Comparison of ENCODE assay signal across 27 cellular contexts in genomic region chr5:127796207-127796606, GRCh38.
"Had no signal": no experiment of that assay in that cellular context is flagged by ENCODE, and none has a peak within 500 bp of the region (broad histone marks: within the 10 kb centered on the region; RNA-seq: fewer than 3 reads in every experiment).

No MANE protein-coding gene starts in this region.

- DNase-seq: naive thymus-derived CD4-positive, alpha-beta T cell; natural killer cell; occipital lobe; ovary; posterior cingulate gyrus; psoas muscle; right cardiac atrium; right lobe of liver; sigmoid colon; small intestine; stimulated activated CD4-positive, alpha-beta T cell treated with anti-CD3 and anti-CD28 coated beads, Interleukin-15, amount 100 ng/mL, for 24 hours; stimulated activated CD4-positive, alpha-beta T cell treated with anti-CD3 and anti-CD28 coated beads, Interleukin-2, amount 100 ng/mL, for 24 hours; stimulated activated CD4-positive, alpha-beta T cell treated with anti-CD3 and anti-CD28 coated beads, Interleukin-2, amount 100 ng/mL, for 48 hours; stimulated activated CD4-positive, alpha-beta T cell treated with anti-CD3 and anti-CD28 coated beads, Interleukin-4, amount 100 ng/mL, for 24 hours; stimulated activated naive CD4-positive, alpha-beta T cell; stomach; thyroid gland; trophoblast cell; upper lobe of left lung had no signal

- H3K4me3 Mint-ChIP-seq: naive thymus-derived CD4-positive, alpha-beta T cell; natural killer cell; nephron; stimulated activated effector memory CD8-positive, alpha-beta T cell treated with anti-CD3 and anti-CD28 coated beads, Interleukin-12 subunit alpha, Interleukin-12 subunit beta, amount 100 ng/mL, for 72 hours; stimulated activated naive CD8-positive, alpha-beta T cell treated with anti-CD3 and anti-CD28 coated beads, Interleukin-15, Interleukin-2, amounts not matched to agents 100 ng/mL and 50 ng/mL, for 24 hours had no signal

- H3K36me3 ChIP-seq: ovary, right lobe of liver, sigmoid colon, stomach, thoracic aorta, thyroid gland, tibial nerve, upper lobe of left lung, vagina had no signal

- H3K9ac ChIP-seq: parathyroid adenoma had no signal

- H3K27me3 Mint-ChIP-seq: progenitor cell of endocrine pancreas; stimulated activated naive CD8-positive, alpha-beta T cell treated with anti-CD3 and anti-CD28 coated beads, Interleukin-15, Interleukin-2, amounts not matched to agents 100 ng/mL and 50 ng/mL, for 24 hours had no signal

- H3K27me3 ChIP-seq: ovary, right lobe of liver, sigmoid colon, stomach, thyroid gland, tibial nerve, upper lobe of left lung, vagina had no signal

- H3K4me1 Mint-ChIP-seq: natural killer cell, nephron had no signal

- H3K4me3 ChIP-seq: ovary, psoas muscle, right lobe of liver, sigmoid colon, stomach, thoracic aorta, thyroid gland, tibial nerve, upper lobe of left lung, vagina had no signal

- H3K36me3 Mint-ChIP-seq: natural killer cell; stimulated activated effector memory CD8-positive, alpha-beta T cell treated with anti-CD3 and anti-CD28 coated beads, Interleukin-12 subunit alpha, Interleukin-12 subunit beta, amount 100 ng/mL, for 72 hours had no signal

- ATAC-seq: naive thymus-derived CD4-positive, alpha-beta T cell; natural killer cell; psoas muscle; right cardiac atrium; stimulated activated effector memory CD8-positive, alpha-beta T cell treated with anti-CD3 and anti-CD28 coated beads, Interleukin-12 subunit alpha, Interleukin-12 subunit beta, amount 100 ng/mL, for 72 hours had no signal

- H3K9me3 ChIP-seq: ovary, right lobe of liver, thoracic aorta, thyroid gland, vagina had no signal

- H3K79me2 ChIP-seq: parathyroid adenoma had no signal

- H3K27ac ChIP-seq: ovary, parathyroid adenoma, psoas muscle, right lobe of liver, sigmoid colon, stomach, thoracic aorta, thyroid gland, tibial nerve, upper lobe of left lung, vagina had no signal

- H3K27ac Mint-ChIP-seq: naive thymus-derived CD4-positive, alpha-beta T cell; natural killer cell; nephron; progenitor cell of endocrine pancreas; stimulated activated effector memory CD8-positive, alpha-beta T cell treated with anti-CD3 and anti-CD28 coated beads, Interleukin-12 subunit alpha, Interleukin-12 subunit beta, amount 100 ng/mL, for 72 hours; stimulated activated naive CD8-positive, alpha-beta T cell treated with anti-CD3 and anti-CD28 coated beads, Interleukin-15, Interleukin-2, amounts not matched to agents 100 ng/mL and 50 ng/mL, for 24 hours had no signal

- H2AFZ ChIP-seq: parathyroid adenoma had no signal

- H3K4me1 ChIP-seq: parathyroid adenoma, psoas muscle, right lobe of liver, sigmoid colon, thyroid gland, tibial nerve, upper lobe of left lung, vagina had no signal
